ENCODE assay signal across 34 cellular contexts in the genomic region with DNA sequence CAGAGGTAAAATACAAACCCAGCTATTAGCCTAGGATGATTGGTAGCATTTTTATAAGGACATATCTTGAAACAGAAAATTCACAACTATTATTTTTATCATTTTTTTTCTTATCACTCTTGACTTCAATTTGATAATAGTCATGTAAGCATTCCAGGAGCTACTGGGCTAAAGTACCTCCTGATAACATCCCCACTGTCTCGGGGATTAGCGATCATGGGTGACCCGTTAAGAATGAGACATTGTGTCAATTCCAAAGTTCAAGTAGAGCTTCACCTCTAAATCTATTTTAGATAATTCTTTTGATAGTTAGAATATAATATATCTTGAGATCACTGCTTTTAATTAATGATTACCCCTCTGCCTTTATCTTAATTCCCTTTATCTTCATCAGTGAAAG.
"Had no signal": no experiment of that assay in that cellular context is flagged by ENCODE, and none has a peak within 500 bp of the region (broad histone marks: within the 10 kb centered on the region; RNA-seq: fewer than 3 reads in every experiment).

No MANE protein-coding gene starts in this region.

- DNase-seq: Karpas-422, Kasumi-1, MG63, MM.1S, MV-4-11, NCI-H1048, NCI-H1092, NCI-H1092 treated with DMSO at 0.1 percent for 48 hours, NCI-H1105, NCI-H1105 treated with DMSO at 0.1 percent for 48 hours, NCI-H1417, NCI-H1417 treated with DMSO at 0.1 percent for 48 hours, NCI-H1436, NCI-H1436 treated with DMSO at 0.1 percent for 48 hours, NCI-H146, NCI-H1694, NCI-H1694 treated with DMSO at 0.1 percent for 48 hours, NCI-H187, NCI-H187 treated with DMSO at 0.1 percent for 48 hours, NCI-H1930, NCI-H2029, NCI-H2029 treated with DMSO at 0.1 percent for 48 hours, NCI-H2081, NCI-H2081 treated with DMSO at 0.1 percent for 48 hours, NCI-H2107, NCI-H2171, NCI-H2171 treated with DMSO at 0.1 percent for 48 hours, NCI-H2227 treated with DMSO at 0.1 percent for 48 hours, NCI-H226, NCI-H345, NCI-H446, NCI-H446 treated with DMSO at 0.1 percent for 48 hours, NCI-H510A, NCI-H510A treated with DMSO at 0.1 percent for 48 hours had no signal

- H3K27me3 ChIP-seq: MG63 had no signal

- H3K4me3 ChIP-seq: MG63 had no signal

- H3K36me3 ChIP-seq: MG63 had no signal
